12 cellular contexts compared by ENCODE assay signal in the genomic region with DNA sequence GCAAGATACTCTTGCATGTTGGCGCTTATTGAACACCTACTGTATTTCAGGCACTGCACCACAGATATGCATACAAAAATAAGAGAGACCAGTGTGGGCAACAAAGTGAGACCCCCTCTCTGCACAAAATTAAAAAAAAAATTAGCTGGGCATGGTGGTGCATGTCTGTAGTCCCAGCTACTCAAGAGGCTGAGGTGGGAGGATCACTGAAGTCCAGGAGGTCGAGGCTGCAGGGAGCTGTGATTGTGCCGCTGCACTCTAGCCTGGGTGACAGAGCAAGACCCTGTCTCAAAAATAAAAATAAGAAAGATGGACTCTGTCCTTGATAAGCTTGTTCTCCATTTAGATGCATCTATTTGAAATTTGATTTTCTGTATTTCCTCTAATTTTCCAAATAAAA. TPM values are rescaled to one million over a fixed set of nuclear protein-coding genes. Genes with fewer than 3 reads are reported as not detected.
DNase-seq lines count a peak whose midpoint lies in the region; ATAC-seq, FAIRE-seq and TF ChIP-seq lines count a peak whose summit lies in the region.
"Had no signal": no experiment of that assay in that cellular context is flagged by ENCODE, and none has a peak within 500 bp of the region (broad histone marks: within the 10 kb centered on the region; RNA-seq: fewer than 3 reads in every experiment).

No MANE protein-coding gene starts in this region.

- H3K36me3 ChIP-seq in DND-41 (ENCODE audit: insufficient read depth, low read length) (0 out of 2 replicates have a peak, but pooled peaks cover 6% of the 10 kb centered on the region), MM.1S (replicated peaks; ENCODE audit: insufficient read depth, low read length) (no peaks in the 10 kb centered on the region), gastrocnemius medialis (peaks cover 0 to 5% of the 10 kb centered on the region in 2 donors)

- no peaks in the 10 kb centered on the region; the same call in 1 of the 2 replicates for H4K20me1 ChIP-seq in DND-41 (ENCODE audit: insufficient read depth, low read length)
- H4K20me1 ChIP-seq in MM.1S (ENCODE audit: insufficient read depth, low read length): no peaks in the 10 kb centered on the region

- H3K4me1 ChIP-seq in DND-41 (ENCODE audit: insufficient read depth, low read length) (peaks cover 21% of the 10 kb centered on the region), MM.1S (ENCODE audit: low read length) (peaks cover 82% of the 10 kb centered on the region), gastrocnemius medialis (peaks cover 48 to 50% of the 10 kb centered on the region in 2 donors)

- H3K9me2 ChIP-seq in MM.1S (replicated peaks; ENCODE audit: insufficient read depth, low read length): no peaks in the 10 kb centered on the region

- TF ChIP-seq POLR2A in gastrocnemius medialis (IDR thresholded peaks at IDR 0.05): no peak

- H3F3A ChIP-seq in MM.1S (ENCODE audit: insufficient read depth, low read length): peaks cover 59% of the 10 kb centered on the region

- TF ChIP-seq CTCF in DND-41 (IDR thresholded peaks at IDR 0.05; ENCODE audit: borderline replicate concordance, extremely low read depth, low read length, poor library complexity, severe bottlenecking): no peak
- no peak for TF ChIP-seq CTCF in MM.1S (IDR thresholded peaks at IDR 0.05; ENCODE audit: low read length)
- no peak for TF ChIP-seq CTCF in coronary artery (IDR thresholded peaks at IDR 0.05)
- no peak for TF ChIP-seq CTCF in gastrocnemius medialis (IDR thresholded peaks at IDR 0.05 in 4 of 5, conservative IDR thresholded peaks at IDR 0.05 in 1 of 5)

- no peaks in the 10 kb centered on the region for H3K27me3 ChIP-seq in DND-41 (ENCODE audit: insufficient read depth, low read length, poor library complexity)
- H3K27me3 ChIP-seq in MM.1S (replicated peaks; ENCODE audit: insufficient read depth, low read length): no peaks in the 10 kb centered on the region
- no peaks in the 10 kb centered on the region for H3K27me3 ChIP-seq in gastrocnemius medialis

- no peak for FAIRE-seq in HTR-8/SVneo (lab: Jason Lieb, UNC)
- FAIRE-seq: TTC549 had no signal

- DNase-seq in DND-41 (no peak), MM.1S (no peak), coronary artery (ENCODE audit: low spot score) (peak; percentile 52), gastrocnemius medialis (no peak), HTR-8/SVneo (ENCODE audit: insufficient read length, low spot score) (no peak)
- DNase-seq: caudate nucleus; NCI-H1048; stimulated activated CD4-positive, alpha-beta T cell treated with anti-CD3 and anti-CD28 coated beads, Interleukin-4, amount 100 ng/mL, for 1 hour had no signal

- H3K27ac ChIP-seq in DND-41 (ENCODE audit: low read length): no peak overlapping the region
- H3K27ac ChIP-seq in MM.1S (ENCODE audit: low read length): peak overlapping the region; percentile 99
- no peak overlapping the region for H3K27ac ChIP-seq in coronary artery
- peak overlapping the region; percentile 65 to 82 (median 76) for H3K27ac ChIP-seq in gastrocnemius medialis

- H3K4me2 ChIP-seq in DND-41 (ENCODE audit: insufficient read depth, low read length) (peak overlapping the region; percentile 59), MM.1S (ENCODE audit: low read depth, low read length) (peak overlapping the region; percentile 76)
- H3K4me2 ChIP-seq: GM23338 had no signal

- H3K4me3 ChIP-seq in DND-41 (ENCODE audit: low read depth in 1 of 2, low read length in 2 of 2): no peak overlapping the region
- H3K4me3 ChIP-seq in MM.1S (ENCODE audit: low read length): peak overlapping the region; percentile 22; the same call in 1 of the 2 replicates
- no peak overlapping the region for H3K4me3 ChIP-seq in coronary artery
- peak overlapping the region in 1 of 4 donors; percentile 44 for H3K4me3 ChIP-seq in gastrocnemius medialis
- H3K4me3 ChIP-seq: GM23338 had no signal

- ATAC-seq in DND-41 (ENCODE audit: insufficient read depth, low read depth) (no peak), gastrocnemius medialis (no peak), GM19452 (IDR thresholded peaks at IDR 0.05; ENCODE audit: unreplicated experiment) (no peak), GM19467 (IDR thresholded peaks at IDR 0.05; ENCODE audit: unreplicated experiment) (no peak)
- ATAC-seq: GM23338 had no signal

- no peaks in the 10 kb centered on the region for H3K79me2 ChIP-seq in DND-41 (ENCODE audit: insufficient read depth, low read length)
- H3K79me2 ChIP-seq in MM.1S (ENCODE audit: low read length): peaks cover 70% of the 10 kb centered on the region

- no peak overlapping the region; the same call in 1 of the 2 replicates for H2AFZ ChIP-seq in DND-41 (ENCODE audit: low read depth, low read length)
- no peak overlapping the region for H2AFZ ChIP-seq in MM.1S (ENCODE audit: low read length)
- H2AFZ ChIP-seq: GM23338 had no signal

- intact Hi-C loops in gastrocnemius medialis (cut with DNase I; ENCODE audit: low total_unique reads): no loop called here

- in situ Hi-C loops in gastrocnemius medialis (cut with MboI; ENCODE audit: low sequenced_read_pairs in 4 of 4): no loop called here

- H3K9me3 ChIP-seq in DND-41 (ENCODE audit: insufficient read depth, low read length, severe bottlenecking) (no peaks in the 10 kb centered on the region), MM.1S (replicated peaks; ENCODE audit: insufficient read depth, low read length) (no peaks in the 10 kb centered on the region), gastrocnemius medialis (no peaks in the 10 kb centered on the region)

- H3K9ac ChIP-seq in DND-41 (ENCODE audit: low read depth, low read length): no peak overlapping the region
- peak overlapping the region; percentile 61 for H3K9ac ChIP-seq in MM.1S (ENCODE audit: low read length)

RNA-seq across cellular contexts. Expression of a gene that starts 20.8 kb away (rescaled TPM):
- 100 to 1,000 TPM in 3 of 4 donors, 10 to 100 TPM in 1; 80.8 to 158 (median 124) TPM for total RNA-seq in gastrocnemius medialis

Comparison
In these comparisons a context has a peak if more than half of its experiments do, and no peak if none do; other contexts are left out.
1. H3K27ac ChIP-seq: peak in MM.1S (single experiment) and gastrocnemius medialis (4 of 4); none in DND-41 (single experiment) and coronary artery (0 of 2).